Comparison of ENCODE assay signal across 17 cellular contexts in the genomic region with DNA sequence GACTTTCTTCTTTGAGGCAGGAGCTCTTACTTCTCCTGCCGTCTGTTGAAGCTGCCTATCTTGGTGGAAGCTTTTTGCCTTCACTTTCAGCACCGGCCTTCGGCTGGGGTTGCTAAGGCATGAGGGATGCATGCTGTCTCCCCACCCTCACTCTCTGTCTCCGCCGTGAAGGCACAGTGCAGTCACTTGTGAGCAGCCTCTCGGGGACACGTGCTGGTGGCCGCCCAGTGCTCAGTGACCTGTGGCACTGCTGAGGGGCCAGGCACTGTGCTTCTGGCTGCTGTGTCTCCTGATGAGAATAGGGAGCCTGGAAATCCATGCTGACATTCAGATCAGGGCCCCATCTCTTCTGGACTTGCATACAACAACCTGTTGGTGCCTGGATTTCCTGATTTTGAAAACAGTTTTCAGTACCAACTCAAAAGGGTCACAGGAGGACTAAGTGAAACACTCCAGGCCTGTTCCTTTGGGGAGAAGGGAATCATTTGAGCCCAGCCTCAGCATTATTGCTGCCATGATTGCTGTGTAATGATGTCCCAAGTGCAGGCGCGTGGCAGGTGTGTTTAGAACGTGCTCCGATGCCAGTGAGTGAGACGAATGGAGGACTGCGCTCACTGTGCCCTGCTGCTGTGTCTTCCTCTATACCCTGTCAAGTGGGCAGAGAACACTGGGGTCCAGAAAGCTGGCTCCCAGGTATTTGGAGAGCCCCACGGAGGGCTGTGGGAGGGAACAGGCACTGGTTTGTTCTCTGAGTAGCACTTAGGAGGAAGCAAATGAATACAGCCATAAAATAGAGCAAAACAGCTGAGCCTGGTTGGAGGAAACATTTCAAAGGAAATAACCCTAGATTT.
"Had no signal": no experiment of that assay in that cellular context is flagged by ENCODE, and none has a peak within 500 bp of the region (broad histone marks: within the 10 kb centered on the region; RNA-seq: fewer than 3 reads in every experiment).

No MANE protein-coding gene starts in this region.

- DNase-seq: activated effector memory CD4-positive, alpha-beta T cell treated with anti-CD3 and anti-CD28 coated beads, Interleukin-2, amount 50 U/mL, for 16 hours; activated naive CD8-positive, alpha-beta T cell treated with anti-CD3 and anti-CD28 coated beads, Interleukin-2, amount 10 ng/mL, durations not matched to agents 7 days and 5 days; activated T-cell treated with anti-CD3 and anti-CD28 coated beads for 4 hours; colonic mucosa; effector CD4-positive, alpha-beta T cell; gastrocnemius medialis; heart right ventricle; islet precursor cell; left ventricle myocardium inferior; ovary; retina; stimulated activated CD4-positive, alpha-beta T cell treated with anti-CD3 and anti-CD28 coated beads, Interleukin-4, amount 100 ng/mL, for 1 hour; T-cell had no signal

- H3K9me3 Mint-ChIP-seq: activated naive CD8-positive, alpha-beta T cell treated with anti-CD3 and anti-CD28 coated beads, Interleukin-2, amount 10 ng/mL, durations not matched to agents 7 days and 5 days; memory B cell; natural killer cell treated with Interleukin-12 subunit alpha and Interleukin-12 subunit beta and Interleukin-15 and Interleukin-18, amount 100 ng/mL, for 72 hours; T-cell had no signal

- H3K9me3 ChIP-seq: colonic mucosa, gastrocnemius medialis, heart right ventricle, left ventricle myocardium inferior, ovary, tibial nerve had no signal

- H3K4me1 ChIP-seq: colonic mucosa, tibial nerve had no signal

- H3K36me3 Mint-ChIP-seq: activated naive CD8-positive, alpha-beta T cell treated with anti-CD3 and anti-CD28 coated beads, Interleukin-2, amount 10 ng/mL, durations not matched to agents 7 days and 5 days; memory B cell; natural killer cell treated with Interleukin-12 subunit alpha and Interleukin-12 subunit beta and Interleukin-15 and Interleukin-18, amount 100 ng/mL, for 72 hours; T-cell had no signal

- H3K27ac ChIP-seq: colonic mucosa, gastrocnemius medialis, heart right ventricle, left ventricle myocardium inferior, ovary, tibial nerve, VCaP had no signal

- H3K4me3 Mint-ChIP-seq: activated naive CD8-positive, alpha-beta T cell treated with anti-CD3 and anti-CD28 coated beads, Interleukin-2, amount 10 ng/mL, durations not matched to agents 7 days and 5 days; memory B cell; natural killer cell treated with Interleukin-12 subunit alpha and Interleukin-12 subunit beta and Interleukin-15 and Interleukin-18, amount 100 ng/mL, for 72 hours; T-cell had no signal

- ATAC-seq: gastrocnemius medialis; natural killer cell treated with Interleukin-12 subunit alpha and Interleukin-12 subunit beta and Interleukin-15 and Interleukin-18, amount 100 ng/mL, for 72 hours had no signal

- H3K27me3 ChIP-seq: colonic mucosa, gastrocnemius medialis, heart right ventricle, ovary, tibial nerve had no signal

- H3K27ac Mint-ChIP-seq: activated naive CD8-positive, alpha-beta T cell treated with anti-CD3 and anti-CD28 coated beads, Interleukin-2, amount 10 ng/mL, durations not matched to agents 7 days and 5 days; memory B cell; natural killer cell treated with Interleukin-12 subunit alpha and Interleukin-12 subunit beta and Interleukin-15 and Interleukin-18, amount 100 ng/mL, for 72 hours; T-cell had no signal

- H3K27me3 Mint-ChIP-seq: activated naive CD8-positive, alpha-beta T cell treated with anti-CD3 and anti-CD28 coated beads, Interleukin-2, amount 10 ng/mL, durations not matched to agents 7 days and 5 days had no signal

- H3K36me3 ChIP-seq: colonic mucosa, gastrocnemius medialis, ovary had no signal

- H3K4me1 Mint-ChIP-seq: memory B cell had no signal

- H3K4me3 ChIP-seq: colonic mucosa, gastrocnemius medialis, heart right ventricle, left ventricle myocardium inferior, ovary, tibial nerve had no signal
